In the genomic region with DNA sequence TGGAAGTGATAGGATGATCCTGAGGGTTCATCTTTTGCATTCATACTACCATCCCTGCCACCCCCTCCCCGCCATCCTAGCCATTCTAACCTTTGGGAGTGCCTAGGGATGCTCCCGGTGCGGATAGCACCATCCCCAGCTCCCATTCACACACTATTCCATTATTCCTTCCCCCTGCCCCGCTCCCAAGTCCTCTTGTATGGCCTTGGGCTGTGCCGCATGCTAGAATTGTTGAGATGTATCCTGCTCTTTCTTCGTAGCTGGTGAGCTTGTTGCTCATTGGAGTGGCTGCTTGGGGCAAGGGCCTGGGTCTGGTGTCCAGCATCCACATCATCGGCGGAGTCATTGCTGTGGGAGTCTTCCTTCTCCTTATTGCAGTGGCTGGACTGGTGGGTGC, we compare ENCODE assay signal across 1 cellular context.
TF ChIP-seq lines count a peak whose summit lies in the region.

No MANE protein-coding gene starts in this region.

TF ChIP-seq in IMR-90, 13 proteins besides CTCF, POLR2A, EP300 and RAD21 (continued from another document):
- TF ChIP-seq BHLHE40 (IDR thresholded peaks at IDR 0.05; ENCODE audit: low read depth, low read length) (no peak), CHD1 (IDR thresholded peaks at IDR 0.05; ENCODE audit: low read depth, low read length) (no peak), RFX5 (IDR thresholded peaks at IDR 0.05; ENCODE audit: low read depth, low read length) (no peak), MAZ (IDR thresholded peaks at IDR 0.05; ENCODE audit: borderline replicate concordance, low read depth, low read length) (no peak), MAFK (IDR thresholded peaks at IDR 0.05; ENCODE audit: low read depth, low read length) (no peak), NFE2L2 (IDR thresholded peaks at IDR 0.05; ENCODE audit: low read depth, low read length) (no peak)
- TF ChIP-seq, protein P1, sequence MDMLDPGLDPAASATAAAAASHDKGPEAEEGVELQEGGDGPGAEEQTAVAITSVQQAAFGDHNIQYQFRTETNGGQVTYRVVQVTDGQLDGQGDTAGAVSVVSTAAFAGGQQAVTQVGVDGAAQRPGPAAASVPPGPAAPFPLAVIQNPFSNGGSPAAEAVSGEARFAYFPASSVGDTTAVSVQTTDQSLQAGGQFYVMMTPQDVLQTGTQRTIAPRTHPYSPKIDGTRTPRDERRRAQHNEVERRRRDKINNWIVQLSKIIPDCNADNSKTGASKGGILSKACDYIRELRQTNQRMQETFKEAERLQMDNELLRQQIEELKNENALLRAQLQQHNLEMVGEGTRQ (IDR thresholded peaks at IDR 0.05; ENCODE audit: low read depth, low read length), result no peak
- TF ChIP-seq, protein P2, sequence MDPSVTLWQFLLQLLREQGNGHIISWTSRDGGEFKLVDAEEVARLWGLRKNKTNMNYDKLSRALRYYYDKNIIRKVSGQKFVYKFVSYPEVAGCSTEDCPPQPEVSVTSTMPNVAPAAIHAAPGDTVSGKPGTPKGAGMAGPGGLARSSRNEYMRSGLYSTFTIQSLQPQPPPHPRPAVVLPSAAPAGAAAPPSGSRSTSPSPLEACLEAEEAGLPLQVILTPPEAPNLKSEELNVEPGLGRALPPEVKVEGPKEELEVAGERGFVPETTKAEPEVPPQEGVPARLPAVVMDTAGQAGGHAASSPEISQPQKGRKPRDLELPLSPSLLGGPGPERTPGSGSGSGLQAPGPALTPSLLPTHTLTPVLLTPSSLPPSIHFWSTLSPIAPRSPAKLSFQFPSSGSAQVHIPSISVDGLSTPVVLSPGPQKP (IDR thresholded peaks at IDR 0.05; ENCODE audit: borderline replicate concordance, low read depth, low read length), result no peak
